7 cellular contexts compared by ENCODE assay signal in the genomic region with DNA sequence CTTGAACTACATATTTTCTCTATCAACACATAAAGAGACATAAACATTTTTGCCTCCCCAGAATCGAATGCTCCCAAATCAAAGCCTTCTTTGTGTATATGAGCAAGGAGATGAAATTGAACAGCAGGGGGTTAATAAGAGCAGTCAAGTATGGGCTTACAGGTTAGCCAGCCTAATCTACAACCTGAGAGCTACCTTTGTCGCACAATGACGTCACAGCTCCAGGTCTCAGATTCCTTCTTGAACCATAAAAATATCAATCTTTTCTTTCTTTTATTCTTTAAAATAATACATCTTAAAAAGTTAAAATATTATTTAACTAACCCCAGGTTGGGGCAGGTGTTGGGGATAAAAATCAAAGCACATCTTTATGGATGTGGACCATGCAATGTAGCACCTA.
"Had no signal": no experiment of that assay in that cellular context is flagged by ENCODE, and none has a peak within 500 bp of the region (broad histone marks: within the 10 kb centered on the region; RNA-seq: fewer than 3 reads in every experiment).

No MANE protein-coding gene starts in this region.

- H3K4me3 Mint-ChIP-seq: HFFc6, IgD-negative memory B cell had no signal

- H2AFZ ChIP-seq: GM23248 had no signal

- H3K4me1 Mint-ChIP-seq: IgD-negative memory B cell had no signal

- H3K27ac ChIP-seq: GM23248 had no signal

- H3K4me1 ChIP-seq: HAP-1 had no signal

- H3K27me3 Mint-ChIP-seq: IgD-negative memory B cell had no signal

- H3K9me3 Mint-ChIP-seq: HFFc6 had no signal

- H3K4me3 ChIP-seq: GM23248, HAP-1 had no signal

- H3K36me3 Mint-ChIP-seq: IgD-negative memory B cell had no signal

- H3K9ac ChIP-seq: GM23248 had no signal

- H3K27ac Mint-ChIP-seq: HFFc6, IgD-negative memory B cell had no signal

- DNase-seq: GM23248, GOT3, H7, HFFc6, KBM-7 had no signal

- H3K36me3 ChIP-seq: HAP-1 had no signal
